ENCODE assay signal across 13 cellular contexts in genomic region chr4:85744950-85745349, GRCh38.
DNase-seq lines count a peak whose midpoint lies in the region; ATAC-seq, FAIRE-seq and TF ChIP-seq lines count a peak whose summit lies in the region.
"Had no signal": no experiment of that assay in that cellular context is flagged by ENCODE, and none has a peak within 500 bp of the region (broad histone marks: within the 10 kb centered on the region; RNA-seq: fewer than 3 reads in every experiment).

No MANE protein-coding gene starts in this region.

- H3K4me1 ChIP-seq in skeletal muscle tissue (ENCODE audit: control insufficient read depth in 3 of 3, insufficient read depth in 3 of 3, low read length in 3 of 3), result peaks cover 0 to 3% (median 0%) of the 10 kb centered on the region in 3 donors
- H3K4me1 ChIP-seq: colonic mucosa had no signal

- H3K36me3 ChIP-seq in bronchial epithelial cell (ENCODE audit: control insufficient read depth, insufficient read depth, low read length) (no peaks in the 10 kb centered on the region), skeletal muscle tissue (ENCODE audit: control insufficient read depth in 3 of 3, insufficient read depth in 3 of 3, low read length in 3 of 3) (no peaks in the 10 kb centered on the region)
- H3K36me3 ChIP-seq: colonic mucosa had no signal

- FAIRE-seq in bronchial epithelial cell (lab: Jason Lieb, UNC), result no peak
- FAIRE-seq: GM18507 had no signal

- no peaks in the 10 kb centered on the region for H3K9me3 ChIP-seq in skeletal muscle tissue (ENCODE audit: control insufficient read depth in 3 of 3, low read length in 3 of 3)
- H3K9me3 ChIP-seq: colonic mucosa had no signal

- H3K27ac ChIP-seq in skeletal muscle tissue (ENCODE audit: low read depth, low read length), result peak overlapping the region; percentile 57
- H3K27ac ChIP-seq: colonic mucosa had no signal

- DNase-seq in HCEC 1CT (peak; percentile 47), NCI-H2227 (lab: John Stamatoyannopoulos, UW; ENCODE audit: unreplicated experiment) (peak; percentile 4), bronchial epithelial cell (ENCODE audit: low read depth) (peak; percentile 79), dermis blood vessel endothelial cell (no peak)
- DNase-seq: activated CD4-positive, alpha-beta T cell treated with anti-CD3 and anti-CD28 coated beads for 36 hours; CD4-positive, alpha-beta T cell; colonic mucosa; RPMI8226 had no signal

- H3K4me3 ChIP-seq in bronchial epithelial cell (ENCODE audit: low read depth, low read length) (no peak overlapping the region), skeletal muscle tissue (ENCODE audit: low read length in 3 of 3) (no peak overlapping the region)
- H3K4me3 ChIP-seq: colonic mucosa had no signal

- H3K9ac ChIP-seq in skeletal muscle tissue (ENCODE audit: low read depth in 1 of 3, low read length in 3 of 3), result no peak overlapping the region

- no peaks in the 10 kb centered on the region for H3K27me3 ChIP-seq in bronchial epithelial cell (ENCODE audit: control insufficient read depth, insufficient read depth, low read length)
- H3K27me3 ChIP-seq in skeletal muscle tissue (ENCODE audit: control insufficient read depth in 3 of 3, insufficient read depth in 3 of 3, low read length in 3 of 3), result no peaks in the 10 kb centered on the region
- H3K27me3 ChIP-seq: colonic mucosa had no signal

- TF ChIP-seq CTCF in bronchial epithelial cell (IDR thresholded peaks at IDR 0.05; ENCODE audit: insufficient read depth, low read length, severe bottlenecking), result no peak

- ATAC-seq in HG03196 (IDR thresholded peaks at IDR 0.05; ENCODE audit: unreplicated experiment), result no peak
- no peak for ATAC-seq in HG03135 (IDR thresholded peaks at IDR 0.05; ENCODE audit: unreplicated experiment)
- ATAC-seq: activated CD4-positive, alpha-beta T cell treated with anti-CD3 and anti-CD28 coated beads for 36 hours; esophagus mucosa had no signal
